In the genomic region with DNA sequence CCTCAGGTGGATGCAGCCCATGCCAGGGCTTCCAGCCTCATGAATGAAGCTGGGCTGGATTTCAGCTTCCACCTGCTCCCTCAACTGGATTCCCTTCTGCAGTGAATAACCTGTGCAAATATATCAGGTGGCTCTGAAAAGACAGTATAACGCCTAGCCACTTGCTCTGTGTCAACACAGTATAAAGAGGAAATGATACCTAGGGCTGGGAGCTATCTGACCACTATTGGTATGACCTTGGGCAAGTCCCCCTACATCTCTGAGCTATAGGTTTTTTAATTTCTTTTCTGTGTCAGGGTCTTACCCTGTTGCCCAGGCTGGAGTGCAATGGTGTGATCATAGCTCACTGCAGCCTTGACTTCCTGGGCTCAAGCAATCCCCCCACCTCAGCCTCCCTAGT, we compare ENCODE assay signal across 15 cellular contexts. TPM values are rescaled to one million over a fixed set of nuclear protein-coding genes. Genes with fewer than 3 reads are reported as not detected.
A peak's percentile ranks its signal among the peaks of the same experiment; 100 is the strongest.
DNase-seq lines count a peak whose midpoint lies in the region; ATAC-seq, FAIRE-seq and TF ChIP-seq lines count a peak whose summit lies in the region.
"Had no signal": no experiment of that assay in that cellular context is flagged by ENCODE, and none has a peak within 500 bp of the region (broad histone marks: within the 10 kb centered on the region; RNA-seq: fewer than 3 reads in every experiment).

No MANE protein-coding gene starts in this region.

- no peak overlapping the region for H3K27ac Mint-ChIP-seq in activated T-cell treated with anti-CD3 and anti-CD28 coated beads, Interleukin-2, amount 50 U/mL, for 72 hours

- no peak for TF ChIP-seq CTCF in GM10266 (IDR thresholded peaks at IDR 0.05; ENCODE audit: control insufficient read depth, insufficient read depth, low read depth, missing control alignments)

- ATAC-seq in HG02642 (IDR thresholded peaks at IDR 0.05; ENCODE audit: poor library complexity, unreplicated experiment) (peak; percentile 86), HG03457 (IDR thresholded peaks at IDR 0.05; ENCODE audit: unreplicated experiment) (peak; percentile 87)
- no peak for ATAC-seq in activated T-cell treated with anti-CD3 and anti-CD28 coated beads, Interleukin-2, amount 50 U/mL, for 72 hours (replicated peaks in 1 of 2)
- ATAC-seq: activated CD4-positive, CD25-positive, alpha-beta regulatory T cell treated with anti-CD3 and anti-CD28 coated beads, Interleukin-2, amount 50 U/mL, for 24 hours had no signal

- no peaks in the 10 kb centered on the region for H3K36me3 Mint-ChIP-seq in activated T-cell treated with anti-CD3 and anti-CD28 coated beads, Interleukin-2, amount 50 U/mL, for 72 hours (ENCODE audit: insufficient read depth in 2 of 2)

- H3K27me3 ChIP-seq in effector memory CD4-positive, alpha-beta T cell (replicated peaks; ENCODE audit: control insufficient read depth, insufficient read depth, low read length, poor library complexity, severe bottlenecking) = no peaks in the 10 kb centered on the region

- peak; percentile 65 for FAIRE-seq in GM19239 (lab: Jason Lieb, UNC)
- FAIRE-seq: frontal cortex had no signal

- no peaks in the 10 kb centered on the region for H3K9me3 Mint-ChIP-seq in activated T-cell treated with anti-CD3 and anti-CD28 coated beads, Interleukin-2, amount 50 U/mL, for 72 hours

- no peaks in the 10 kb centered on the region for H3K27me3 Mint-ChIP-seq in activated T-cell treated with anti-CD3 and anti-CD28 coated beads, Interleukin-2, amount 50 U/mL, for 72 hours (ENCODE audit: low read depth)

- H3K4me3 ChIP-seq in effector memory CD4-positive, alpha-beta T cell (ENCODE audit: insufficient read depth, low read depth, low read length, poor library complexity, severe bottlenecking) = no peak overlapping the region
- H3K4me3 ChIP-seq: PC-9 had no signal

- no peaks in the 10 kb centered on the region for H3K4me1 Mint-ChIP-seq in activated T-cell treated with anti-CD3 and anti-CD28 coated beads, Interleukin-2, amount 50 U/mL, for 72 hours (ENCODE audit: low read depth)

- DNase-seq in GM10266 (ENCODE audit: extremely low spot score) = peak; percentile 65
- DNase-seq in GM19239 (ENCODE audit: insufficient read length, low spot score) = peak; percentile 46
- DNase-seq in activated T-cell treated with anti-CD3 and anti-CD28 coated beads, Interleukin-2, amount 50 U/mL, for 72 hours = no peak
- DNase-seq in hepatic stellate cell (ENCODE audit: low spot score) = no peak
- no peak for DNase-seq in RKO (ENCODE audit: low spot score)
- no peak for DNase-seq in effector memory CD4-positive, alpha-beta T cell
- DNase-seq: activated gamma-delta T cell, cortex of kidney, EL, NCI-H1092 treated with DMSO at 0.1 percent for 48 hours, PC-9 had no signal

- no peaks in the 10 kb centered on the region for H3K36me3 ChIP-seq in effector memory CD4-positive, alpha-beta T cell (ENCODE audit: control insufficient read depth, insufficient read depth, low read length)

- H3K4me1 ChIP-seq in effector memory CD4-positive, alpha-beta T cell (ENCODE audit: control insufficient read depth, insufficient read depth, low read length, poor library complexity, severe bottlenecking) = no peaks in the 10 kb centered on the region

- H3K9me3 ChIP-seq in effector memory CD4-positive, alpha-beta T cell (ENCODE audit: control insufficient read depth, low read length) = no peaks in the 10 kb centered on the region

- no peak overlapping the region for H3K27ac ChIP-seq in effector memory CD4-positive, alpha-beta T cell (ENCODE audit: insufficient read depth, low read length, poor library complexity, severe bottlenecking)
- H3K27ac ChIP-seq: PC-9 had no signal

- no peak overlapping the region for H3K4me3 Mint-ChIP-seq in activated T-cell treated with anti-CD3 and anti-CD28 coated beads, Interleukin-2, amount 50 U/mL, for 72 hours

RNA-seq across cellular contexts. Expression of a gene that starts 19.8 kb away (rescaled TPM):
- not detected for total RNA-seq in activated T-cell treated with anti-CD3 and anti-CD28 coated beads, Interleukin-2, amount 50 U/mL, for 72 hours
- total RNA-seq: PC-9 had no signal

RNA-seq across cellular contexts. Expression of a gene that starts 20.9 kb away (rescaled TPM):
- 100 to 1,000 TPM in 1 of 2 donors, 10 to 100 TPM in 1; 79.1 to 101 TPM for total RNA-seq in activated T-cell treated with anti-CD3 and anti-CD28 coated beads, Interleukin-2, amount 50 U/mL, for 72 hours

RNA-seq across cellular contexts. Expression of a gene that starts 21.4 kb away (rescaled TPM):
- total RNA-seq in activated T-cell treated with anti-CD3 and anti-CD28 coated beads, Interleukin-2, amount 50 U/mL, for 72 hours = 10 to 100 TPM; 18.9 to 25.5 TPM

RNA-seq across cellular contexts. Expression of a gene that starts 55.5 kb away (rescaled TPM):
- 1 to 10 TPM; 1.2 to 1.7 TPM for total RNA-seq in activated T-cell treated with anti-CD3 and anti-CD28 coated beads, Interleukin-2, amount 50 U/mL, for 72 hours

Comparison
In these comparisons a context has a peak if more than half of its experiments do, and no peak if none do; other contexts are left out.
1. DNase-seq: peak in GM10266 (single experiment) and GM19239 (single experiment); none in activated T-cell treated with anti-CD3 and anti-CD28 coated beads, Interleukin-2, amount 50 U/mL, for 72 hours (0 of 2), hepatic stellate cell (single experiment), RKO (single experiment) and effector memory CD4-positive, alpha-beta T cell (0 of 3).
2. ATAC-seq: peak in HG02642 (single experiment) and HG03457 (single experiment); none in activated T-cell treated with anti-CD3 and anti-CD28 coated beads, Interleukin-2, amount 50 U/mL, for 72 hours (0 of 2).